In genomic region chr6:27172524-27173231, GRCh38 we compare ENCODE assay signal across 1 cellular context.
A peak's percentile ranks its signal among the peaks of the same experiment; 100 is the strongest.
TF ChIP-seq lines count a peak whose summit lies in the region.

No MANE protein-coding gene starts in this region.

TF ChIP-seq in HEK293T, 16 proteins besides CTCF, POLR2A, EP300 and RAD21:
- TF ChIP-seq L3MBTL2 (conservative IDR thresholded peaks at IDR 0.05): peak; percentile 11; the same call in 1 of the 2 replicates
TF ChIP-seq in HEK293T: peak in this region for 1; not testable (repeated sequence) for 15.
